In the genomic region with DNA sequence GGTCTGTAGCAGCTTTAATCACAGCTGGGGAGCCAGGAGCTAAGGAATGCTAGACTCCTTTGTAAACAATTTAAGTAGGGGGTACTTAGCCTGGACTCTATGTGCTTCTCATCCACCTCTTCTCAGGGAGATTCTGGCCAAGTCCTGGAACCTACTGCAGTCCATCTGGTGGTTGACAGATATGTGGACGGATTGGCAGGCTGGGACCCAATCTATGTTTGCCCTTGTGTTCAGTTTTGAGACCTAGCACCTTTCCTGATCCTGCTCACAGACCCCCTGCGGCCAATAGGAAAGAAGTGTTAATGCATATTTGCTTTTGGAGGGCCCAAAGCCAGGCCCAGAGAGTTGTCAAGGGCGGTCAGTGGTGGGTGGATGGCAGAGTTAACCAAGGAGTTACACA, we compare ENCODE assay signal across 19 cellular contexts.
"Had no signal": no experiment of that assay in that cellular context is flagged by ENCODE, and none has a peak within 500 bp of the region (broad histone marks: within the 10 kb centered on the region; RNA-seq: fewer than 3 reads in every experiment).

No MANE protein-coding gene starts in this region.

- H3K36me3 ChIP-seq: uterus had no signal

- H3K27ac ChIP-seq: epithelial cell of prostate, spleen, uterus had no signal

- DNase-seq: effector memory CD8-positive, alpha-beta T cell; glutamatergic neuron; immature natural killer cell; kidney; left colon; left ventricle myocardium superior; mesendoderm; naive B cell; psoas muscle; retina; spleen; stimulated activated CD4-positive, alpha-beta T cell treated with anti-CD3 and anti-CD28 coated beads, Interleukin-15, amount 100 ng/mL, for 24 hours; stimulated activated CD4-positive, alpha-beta T cell treated with anti-CD3 and anti-CD28 coated beads, Interleukin-1b, Interleukin-23, amount 100 ng/mL, for 48 hours; stimulated activated CD4-positive, alpha-beta T cell treated with anti-CD3 and anti-CD28 coated beads, Interleukin-4, amount 100 ng/mL, for 24 hours; uterus had no signal

- H3K4me1 ChIP-seq: uterus had no signal

- H3K4me3 ChIP-seq: esophagus muscularis mucosa, gastroesophageal sphincter, lung, spleen, uterus had no signal

- H3K9me3 ChIP-seq: esophagus muscularis mucosa, gastroesophageal sphincter, psoas muscle, spleen, uterus had no signal

- H3K27me3 ChIP-seq: esophagus muscularis mucosa, gastroesophageal sphincter, spleen, uterus had no signal
